Comparison of ENCODE assay signal across 1 cellular context in the genomic region with DNA sequence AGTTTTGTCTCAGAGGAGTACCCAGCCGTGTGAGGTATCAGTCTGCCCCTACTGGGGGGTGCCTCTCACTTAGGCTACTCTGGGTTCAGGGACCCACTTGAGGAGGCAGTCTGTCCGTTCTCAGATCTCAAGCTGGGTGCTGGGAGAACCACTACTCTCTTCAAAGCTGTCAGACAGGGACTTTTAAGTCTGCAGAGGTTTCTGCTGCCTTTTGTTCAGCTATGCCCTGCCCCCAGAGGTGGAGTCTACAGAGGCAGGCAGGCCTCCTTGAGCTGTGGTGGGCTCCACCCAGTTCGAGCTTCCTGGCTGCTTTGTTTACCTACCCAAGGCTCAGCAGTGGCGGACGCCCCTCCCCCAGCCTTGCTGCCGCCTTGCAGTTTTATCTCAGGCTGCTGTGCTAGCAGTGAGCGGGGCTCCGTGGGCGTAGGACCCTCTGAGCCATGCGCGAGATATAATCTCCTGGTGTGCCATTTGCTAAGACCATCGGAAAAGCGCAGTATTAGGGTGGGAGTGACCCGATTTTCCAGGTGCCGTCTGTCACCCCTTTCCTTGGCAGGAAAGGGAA. TPM values are rescaled to one million over a fixed set of nuclear protein-coding genes. Genes with fewer than 3 reads are reported as not detected.
"Had no signal": no experiment of that assay in that cellular context is flagged by ENCODE, and none has a peak within 500 bp of the region (broad histone marks: within the 10 kb centered on the region; RNA-seq: fewer than 3 reads in every experiment).

No MANE protein-coding gene starts in this region.

RNA-seq across cellular contexts. Expression of gene CCDC85A, which starts 41.2 kb away (rescaled TPM):
- total RNA-seq: H1 had no signal
